Comparison of ENCODE assay signal across 1 cellular context in the genomic region with DNA sequence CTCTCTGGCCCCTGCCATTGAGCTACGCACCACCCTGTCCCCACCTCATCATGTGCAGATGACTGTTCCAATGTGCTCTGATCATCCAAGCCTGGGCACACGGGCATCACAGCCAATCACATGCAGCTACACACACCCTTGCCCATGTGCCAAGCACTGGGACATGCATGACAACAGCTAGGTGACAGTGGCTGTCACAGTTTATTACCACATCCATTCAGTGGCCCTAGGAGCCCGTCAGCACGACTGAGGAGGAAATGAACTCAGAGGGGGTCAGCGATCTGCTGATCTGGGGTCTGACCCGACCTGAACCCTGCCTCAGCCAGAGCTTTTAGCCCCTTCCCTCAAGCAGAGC.
TF ChIP-seq lines count a peak whose summit lies in the region.

No MANE protein-coding gene starts in this region.

TF ChIP-seq in WTC11, 78 proteins besides CTCF, POLR2A, EP300 and RAD21 (continued from another document):
- TF ChIP-seq, protein P1, sequence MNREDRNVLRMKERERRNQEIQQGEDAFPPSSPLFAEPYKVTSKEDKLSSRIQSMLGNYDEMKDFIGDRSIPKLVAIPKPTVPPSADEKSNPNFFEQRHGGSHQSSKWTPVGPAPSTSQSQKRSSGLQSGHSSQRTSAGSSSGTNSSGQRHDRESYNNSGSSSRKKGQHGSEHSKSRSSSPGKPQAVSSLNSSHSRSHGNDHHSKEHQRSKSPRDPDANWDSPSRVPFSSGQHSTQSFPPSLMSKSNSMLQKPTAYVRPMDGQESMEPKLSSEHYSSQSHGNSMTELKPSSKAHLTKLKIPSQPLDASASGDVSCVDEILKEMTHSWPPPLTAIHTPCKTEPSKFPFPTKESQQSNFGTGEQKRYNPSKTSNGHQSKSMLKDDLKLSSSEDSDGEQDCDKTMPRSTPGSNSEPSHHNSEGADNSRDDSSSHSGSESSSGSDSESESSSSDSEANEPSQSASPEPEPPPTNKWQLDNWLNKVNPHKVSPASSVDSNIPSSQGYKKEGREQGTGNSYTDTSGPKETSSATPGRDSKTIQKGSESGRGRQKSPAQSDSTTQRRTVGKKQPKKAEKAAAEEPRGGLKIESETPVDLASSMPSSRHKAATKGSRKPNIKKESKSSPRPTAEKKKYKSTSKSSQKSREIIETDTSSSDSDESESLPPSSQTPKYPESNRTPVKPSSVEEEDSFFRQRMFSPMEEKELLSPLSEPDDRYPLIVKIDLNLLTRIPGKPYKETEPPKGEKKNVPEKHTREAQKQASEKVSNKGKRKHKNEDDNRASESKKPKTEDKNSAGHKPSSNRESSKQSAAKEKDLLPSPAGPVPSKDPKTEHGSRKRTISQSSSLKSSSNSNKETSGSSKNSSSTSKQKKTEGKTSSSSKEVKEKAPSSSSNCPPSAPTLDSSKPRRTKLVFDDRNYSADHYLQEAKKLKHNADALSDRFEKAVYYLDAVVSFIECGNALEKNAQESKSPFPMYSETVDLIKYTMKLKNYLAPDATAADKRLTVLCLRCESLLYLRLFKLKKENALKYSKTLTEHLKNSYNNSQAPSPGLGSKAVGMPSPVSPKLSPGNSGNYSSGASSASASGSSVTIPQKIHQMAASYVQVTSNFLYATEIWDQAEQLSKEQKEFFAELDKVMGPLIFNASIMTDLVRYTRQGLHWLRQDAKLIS (CRISPR knock-in tag; IDR thresholded peaks at IDR 0.05; ENCODE audit: borderline replicate concordance): no peak
